1 cellular context compared by ENCODE assay signal in the genomic region with DNA sequence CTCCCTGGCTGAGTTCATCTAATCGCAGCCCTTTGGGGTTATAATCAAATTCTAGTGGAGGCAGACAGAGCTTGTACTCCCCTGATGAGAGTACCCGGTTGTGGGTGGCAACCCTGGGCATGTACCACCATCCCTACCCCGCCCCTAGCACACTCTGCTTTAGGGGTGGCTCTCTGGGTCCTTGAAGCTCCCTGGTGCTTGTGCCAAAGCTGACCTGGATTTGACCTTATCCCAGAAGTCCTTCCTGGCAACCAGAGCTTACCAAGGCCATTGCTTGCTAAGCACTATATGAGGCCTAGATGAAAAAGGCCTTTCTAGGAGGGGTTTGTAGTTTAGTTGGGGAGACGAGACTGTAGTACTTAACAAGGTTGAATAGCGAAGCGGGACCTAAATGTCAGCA.
TF ChIP-seq lines count a peak whose summit lies in the region.

No MANE protein-coding gene starts in this region.

TF ChIP-seq in IMR-90, 13 proteins besides CTCF, POLR2A, EP300 and RAD21 (continued from another document):
- TF ChIP-seq, protein P1, sequence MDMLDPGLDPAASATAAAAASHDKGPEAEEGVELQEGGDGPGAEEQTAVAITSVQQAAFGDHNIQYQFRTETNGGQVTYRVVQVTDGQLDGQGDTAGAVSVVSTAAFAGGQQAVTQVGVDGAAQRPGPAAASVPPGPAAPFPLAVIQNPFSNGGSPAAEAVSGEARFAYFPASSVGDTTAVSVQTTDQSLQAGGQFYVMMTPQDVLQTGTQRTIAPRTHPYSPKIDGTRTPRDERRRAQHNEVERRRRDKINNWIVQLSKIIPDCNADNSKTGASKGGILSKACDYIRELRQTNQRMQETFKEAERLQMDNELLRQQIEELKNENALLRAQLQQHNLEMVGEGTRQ (IDR thresholded peaks at IDR 0.05; ENCODE audit: low read depth, low read length) = no peak
